14 cellular contexts compared by ENCODE assay signal in genomic region chr3:57659004-57659672, GRCh38. TPM values are rescaled to one million over a fixed set of nuclear protein-coding genes. Genes with fewer than 3 reads are reported as not detected.
DNase-seq lines count a peak whose midpoint lies in the region; ATAC-seq and TF ChIP-seq lines count a peak whose summit lies in the region.
"Had no signal": no experiment of that assay in that cellular context is flagged by ENCODE, and none has a peak within 500 bp of the region (broad histone marks: within the 10 kb centered on the region; RNA-seq: fewer than 3 reads in every experiment).

No MANE protein-coding gene starts in this region.

- no peak for TF ChIP-seq CTCF in fibroblast of the aortic adventitia (IDR thresholded peaks at IDR 0.05; ENCODE audit: insufficient read depth, low read length)

- H3K27me3 Mint-ChIP-seq in activated naive CD4-positive, alpha-beta T cell treated with anti-CD3 and anti-CD28 coated beads, Interleukin-2, amount 50 U/mL, for 24 hours, result no peaks in the 10 kb centered on the region
- H3K27me3 Mint-ChIP-seq in activated naive CD4-positive, alpha-beta T cell treated with anti-CD3 and anti-CD28 coated beads, Interleukin-2, amount 10 ng/mL, durations not matched to agents 7 days and 5 days, result no peaks in the 10 kb centered on the region
- H3K27me3 Mint-ChIP-seq in activated naive CD8-positive, alpha-beta T cell treated with anti-CD3 and anti-CD28 coated beads, Interleukin-2, amount 10 ng/mL, durations not matched to agents 7 days and 5 days, result no peaks in the 10 kb centered on the region
- H3K27me3 Mint-ChIP-seq: naive B cell had no signal

- H3K36me3 Mint-ChIP-seq in activated naive CD4-positive, alpha-beta T cell treated with anti-CD3 and anti-CD28 coated beads, Interleukin-2, amount 50 U/mL, for 24 hours, result peaks cover 8% of the 10 kb centered on the region
- H3K36me3 Mint-ChIP-seq in activated naive CD4-positive, alpha-beta T cell treated with anti-CD3 and anti-CD28 coated beads, Interleukin-2, amount 10 ng/mL, durations not matched to agents 7 days and 5 days, result peaks cover 33% of the 10 kb centered on the region
- peaks cover 17% of the 10 kb centered on the region for H3K36me3 Mint-ChIP-seq in activated naive CD8-positive, alpha-beta T cell treated with anti-CD3 and anti-CD28 coated beads, Interleukin-2, amount 10 ng/mL, durations not matched to agents 7 days and 5 days
- H3K36me3 Mint-ChIP-seq in stimulated activated effector memory CD8-positive, alpha-beta T cell treated with anti-CD3 and anti-CD28 coated beads, Interleukin-12 subunit alpha, Interleukin-12 subunit beta, amount 100 ng/mL, for 72 hours, result peaks cover 99% of the 10 kb centered on the region
- H3K36me3 Mint-ChIP-seq in activated naive CD4-positive, alpha-beta T cell treated with anti-CD3 and anti-CD28 coated beads, Interleukin-2, amount 50 U/mL, for 72 hours, result peaks cover 0 to 6% of the 10 kb centered on the region in 2 donors

- no peak overlapping the region for H3K27ac ChIP-seq in caudate nucleus (ENCODE audit: low read depth, low read length)

- CTCF ChIA-PET in activated naive CD4-positive, alpha-beta T cell treated with anti-CD3 and anti-CD28 coated beads, Interleukin-2, amount 10 ng/mL, durations not matched to agents 7 days and 5 days (lab: Charles Lee), result no interaction called here

- no peak for DNase-seq in activated naive CD4-positive, alpha-beta T cell treated with anti-CD3 and anti-CD28 coated beads, Interleukin-2, amount 10 ng/mL, durations not matched to agents 7 days and 5 days
- DNase-seq in activated naive CD8-positive, alpha-beta T cell treated with anti-CD3 and anti-CD28 coated beads, Interleukin-2, amount 10 ng/mL, durations not matched to agents 7 days and 5 days, result no peak
- peak; percentile 10 for DNase-seq in fibroblast of the aortic adventitia (ENCODE audit: low read depth)
- no peak for DNase-seq in stimulated activated effector memory CD8-positive, alpha-beta T cell treated with anti-CD3 and anti-CD28 coated beads, Interleukin-12 subunit alpha, Interleukin-12 subunit beta, amount 100 ng/mL, for 72 hours (ENCODE audit: low spot score in 2 of 2)
- no peak for DNase-seq in activated naive CD4-positive, alpha-beta T cell treated with anti-CD3 and anti-CD28 coated beads, Interleukin-2, amount 50 U/mL, for 72 hours (ENCODE audit: low spot score in 2 of 2)
- DNase-seq in caudate nucleus (lab: John Stamatoyannopoulos, UW), result no peak
- DNase-seq in NCI-H2227 (lab: John Stamatoyannopoulos, UW; ENCODE audit: unreplicated experiment), result no peak
- DNase-seq: activated CD4-positive, alpha-beta T cell treated with anti-CD3 and anti-CD28 coated beads for 4 hours; head of caudate nucleus; naive B cell; NCI-H2029; RPMI8226; stimulated activated CD8-positive, alpha-beta memory T cell treated with anti-CD3 and anti-CD28 coated beads, Interleukin-4, amount 100 ng/mL, for 48 hours had no signal

- POLR2A ChIA-PET in activated naive CD8-positive, alpha-beta T cell treated with anti-CD3 and anti-CD28 coated beads, Interleukin-2, amount 10 ng/mL, durations not matched to agents 7 days and 5 days (lab: Charles Lee), result no interaction called here

- H3K27ac Mint-ChIP-seq in activated naive CD4-positive, alpha-beta T cell treated with anti-CD3 and anti-CD28 coated beads, Interleukin-2, amount 50 U/mL, for 24 hours, result peak overlapping the region; percentile 84
- no peak overlapping the region for H3K27ac Mint-ChIP-seq in activated naive CD4-positive, alpha-beta T cell treated with anti-CD3 and anti-CD28 coated beads, Interleukin-2, amount 10 ng/mL, durations not matched to agents 7 days and 5 days
- peak overlapping the region; percentile 47 for H3K27ac Mint-ChIP-seq in activated naive CD8-positive, alpha-beta T cell treated with anti-CD3 and anti-CD28 coated beads, Interleukin-2, amount 10 ng/mL, durations not matched to agents 7 days and 5 days
- peak overlapping the region; percentile 15 for H3K27ac Mint-ChIP-seq in stimulated activated effector memory CD8-positive, alpha-beta T cell treated with anti-CD3 and anti-CD28 coated beads, Interleukin-12 subunit alpha, Interleukin-12 subunit beta, amount 100 ng/mL, for 72 hours
- H3K27ac Mint-ChIP-seq in activated naive CD4-positive, alpha-beta T cell treated with anti-CD3 and anti-CD28 coated beads, Interleukin-2, amount 50 U/mL, for 72 hours, result no peak overlapping the region

- no peak overlapping the region for H3K4me3 ChIP-seq in fibroblast of the aortic adventitia (ENCODE audit: low read depth, low read length)

- no peaks in the 10 kb centered on the region for H3K9me3 Mint-ChIP-seq in activated naive CD4-positive, alpha-beta T cell treated with anti-CD3 and anti-CD28 coated beads, Interleukin-2, amount 50 U/mL, for 24 hours
- H3K9me3 Mint-ChIP-seq in activated naive CD4-positive, alpha-beta T cell treated with anti-CD3 and anti-CD28 coated beads, Interleukin-2, amount 10 ng/mL, durations not matched to agents 7 days and 5 days, result no peaks in the 10 kb centered on the region
- no peaks in the 10 kb centered on the region for H3K9me3 Mint-ChIP-seq in activated naive CD8-positive, alpha-beta T cell treated with anti-CD3 and anti-CD28 coated beads, Interleukin-2, amount 10 ng/mL, durations not matched to agents 7 days and 5 days
- H3K9me3 Mint-ChIP-seq in stimulated activated effector memory CD8-positive, alpha-beta T cell treated with anti-CD3 and anti-CD28 coated beads, Interleukin-12 subunit alpha, Interleukin-12 subunit beta, amount 100 ng/mL, for 72 hours, result no peaks in the 10 kb centered on the region
- H3K9me3 Mint-ChIP-seq in activated naive CD4-positive, alpha-beta T cell treated with anti-CD3 and anti-CD28 coated beads, Interleukin-2, amount 50 U/mL, for 72 hours, result no peaks in the 10 kb centered on the region
- H3K9me3 Mint-ChIP-seq: naive B cell had no signal

- H3K4me3 Mint-ChIP-seq in activated naive CD4-positive, alpha-beta T cell treated with anti-CD3 and anti-CD28 coated beads, Interleukin-2, amount 50 U/mL, for 24 hours, result no peak overlapping the region
- no peak overlapping the region for H3K4me3 Mint-ChIP-seq in activated naive CD4-positive, alpha-beta T cell treated with anti-CD3 and anti-CD28 coated beads, Interleukin-2, amount 10 ng/mL, durations not matched to agents 7 days and 5 days
- no peak overlapping the region for H3K4me3 Mint-ChIP-seq in activated naive CD8-positive, alpha-beta T cell treated with anti-CD3 and anti-CD28 coated beads, Interleukin-2, amount 10 ng/mL, durations not matched to agents 7 days and 5 days
- no peak overlapping the region for H3K4me3 Mint-ChIP-seq in stimulated activated effector memory CD8-positive, alpha-beta T cell treated with anti-CD3 and anti-CD28 coated beads, Interleukin-12 subunit alpha, Interleukin-12 subunit beta, amount 100 ng/mL, for 72 hours
- H3K4me3 Mint-ChIP-seq: naive B cell had no signal

- ATAC-seq in activated naive CD8-positive, alpha-beta T cell treated with anti-CD3 and anti-CD28 coated beads, Interleukin-2, amount 10 ng/mL, durations not matched to agents 7 days and 5 days (ENCODE audit: low read depth), result no peak
- no peak for ATAC-seq in stimulated activated effector memory CD8-positive, alpha-beta T cell treated with anti-CD3 and anti-CD28 coated beads, Interleukin-12 subunit alpha, Interleukin-12 subunit beta, amount 100 ng/mL, for 72 hours
- no peak for ATAC-seq in activated naive CD4-positive, alpha-beta T cell treated with anti-CD3 and anti-CD28 coated beads, Interleukin-2, amount 50 U/mL, for 72 hours

- H3K4me1 Mint-ChIP-seq in activated naive CD4-positive, alpha-beta T cell treated with anti-CD3 and anti-CD28 coated beads, Interleukin-2, amount 50 U/mL, for 24 hours, result peaks cover 2% of the 10 kb centered on the region
- peaks cover 11% of the 10 kb centered on the region for H3K4me1 Mint-ChIP-seq in activated naive CD4-positive, alpha-beta T cell treated with anti-CD3 and anti-CD28 coated beads, Interleukin-2, amount 10 ng/mL, durations not matched to agents 7 days and 5 days
- peaks cover 8% of the 10 kb centered on the region for H3K4me1 Mint-ChIP-seq in activated naive CD8-positive, alpha-beta T cell treated with anti-CD3 and anti-CD28 coated beads, Interleukin-2, amount 10 ng/mL, durations not matched to agents 7 days and 5 days
- no peaks in the 10 kb centered on the region for H3K4me1 Mint-ChIP-seq in stimulated activated effector memory CD8-positive, alpha-beta T cell treated with anti-CD3 and anti-CD28 coated beads, Interleukin-12 subunit alpha, Interleukin-12 subunit beta, amount 100 ng/mL, for 72 hours
- H3K4me1 Mint-ChIP-seq: naive B cell had no signal

RNA-seq across cellular contexts. Expression of gene DENND6A, which starts 33.7 kb away (rescaled TPM):
- total RNA-seq in activated naive CD8-positive, alpha-beta T cell treated with anti-CD3 and anti-CD28 coated beads, Interleukin-2, amount 10 ng/mL, durations not matched to agents 7 days and 5 days, result 10 to 100 TPM; 30.6 to 31.9 TPM
- 21.0 and 35.2 TPM in 2 replicates for total RNA-seq in fibroblast of the aortic adventitia (ENCODE audit: low replicate concordance)
- 10 to 100 TPM; 19.9 to 23.3 TPM for total RNA-seq in activated naive CD4-positive, alpha-beta T cell treated with anti-CD3 and anti-CD28 coated beads, Interleukin-2, amount 50 U/mL, for 72 hours

Comparison
In these comparisons a context has a peak if more than half of its experiments do, and no peak if none do; other contexts are left out.
1. H3K27ac Mint-ChIP-seq: peak in activated naive CD4-positive, alpha-beta T cell treated with anti-CD3 and anti-CD28 coated beads, Interleukin-2, amount 50 U/mL, for 24 hours (single experiment), activated naive CD8-positive, alpha-beta T cell treated with anti-CD3 and anti-CD28 coated beads, Interleukin-2, amount 10 ng/mL, durations not matched to agents 7 days and 5 days (single experiment) and stimulated activated effector memory CD8-positive, alpha-beta T cell treated with anti-CD3 and anti-CD28 coated beads, Interleukin-12 subunit alpha, Interleukin-12 subunit beta, amount 100 ng/mL, for 72 hours (single experiment); none in activated naive CD4-positive, alpha-beta T cell treated with anti-CD3 and anti-CD28 coated beads, Interleukin-2, amount 10 ng/mL, durations not matched to agents 7 days and 5 days (single experiment) and activated naive CD4-positive, alpha-beta T cell treated with anti-CD3 and anti-CD28 coated beads, Interleukin-2, amount 50 U/mL, for 72 hours (0 of 2).